In genomic region chrX:66632986-66633385, GRCh38 we compare ENCODE assay signal across 19 cellular contexts. TPM values are rescaled to one million over a fixed set of nuclear protein-coding genes. Genes with fewer than 3 reads are reported as not detected.
DNase-seq lines count a peak whose midpoint lies in the region; TF ChIP-seq lines count a peak whose summit lies in the region.
"Had no signal": no experiment of that assay in that cellular context is flagged by ENCODE, and none has a peak within 500 bp of the region (broad histone marks: within the 10 kb centered on the region; RNA-seq: fewer than 3 reads in every experiment).

No MANE protein-coding gene starts in this region.

- H3K36me3 ChIP-seq in ACC112 (ENCODE audit: insufficient read depth, low read length) (no peaks in the 10 kb centered on the region), brain microvascular endothelial cell (replicated peaks) (no peaks in the 10 kb centered on the region)

- no peak overlapping the region for H2AFZ ChIP-seq in ACC112 (ENCODE audit: low read length, unreplicated experiment)

- peaks cover 41% of the 10 kb centered on the region for H3K79me2 ChIP-seq in ACC112 (ENCODE audit: control insufficient read depth, insufficient read depth, low read length, unreplicated experiment)

- in situ Hi-C loops in brain microvascular endothelial cell (cut with HindIII; ENCODE audit: low pct_ligation_motif_present, low sequenced_read_pairs) = no loop called here
- in situ Hi-C loops in KBM-7 (cut with MboI; ENCODE audit: low pct_unique_long_range_greater_than_20kb, low sequenced_read_pairs) = no loop called here

- H3K4me1 ChIP-seq in ACC112 (ENCODE audit: control insufficient read depth, insufficient read depth, low read length, unreplicated experiment) = peaks cover 29% of the 10 kb centered on the region

- DNase-seq in H4 (ENCODE audit: low spot score) (peak; percentile 13), brain microvascular endothelial cell (no peak), fibroblast of the aortic adventitia (ENCODE audit: low read depth) (peak; percentile 25), NCI-H1930 (lab: John Stamatoyannopoulos, UW) (no peak), NCI-H2029 (lab: John Stamatoyannopoulos, UW) (no peak), KBM-7 (no peak)
- no peak for DNase-seq in stimulated activated CD4-positive, alpha-beta T cell treated with anti-CD3 and anti-CD28 coated beads, Interleukin-1b, Interleukin-23, amount 100 ng/mL, for 48 hours
- DNase-seq: activated CD4-positive, alpha-beta T cell treated with anti-CD3 and anti-CD28 coated beads, Interleukin-2, amount 10 ng/mL, durations not matched to agents 24 days and 14 days; activated naive CD4-positive, alpha-beta T cell treated with anti-CD3 and anti-CD28 coated beads, Interleukin-2, amount 50 U/mL, for 16 hours; anterior cingulate cortex; effector CD8-positive, alpha-beta T cell; head of caudate nucleus; left colon; naive thymus-derived CD8-positive, alpha-beta T cell; NCI-H1105; NCI-H510A treated with DMSO at 0.1 percent for 48 hours; T-helper 2 cell had no signal

- H3K4me3 ChIP-seq in ACC112 (ENCODE audit: low read depth, low read length) = peak overlapping the region; percentile 56
- no peak overlapping the region for H3K4me3 ChIP-seq in brain microvascular endothelial cell (ENCODE audit: low read depth, low read length)
- no peak overlapping the region for H3K4me3 ChIP-seq in fibroblast of the aortic adventitia (ENCODE audit: low read depth, low read length)

- H3K27me3 ChIP-seq in ACC112 (ENCODE audit: insufficient read depth, low read length) (no peaks in the 10 kb centered on the region), brain microvascular endothelial cell (replicated peaks) (no peaks in the 10 kb centered on the region)

- H3K27ac ChIP-seq in ACC112 (ENCODE audit: low read depth, low read length) (peak overlapping the region; percentile 99), brain microvascular endothelial cell (peak overlapping the region; percentile 87)
- H3K27ac ChIP-seq: C4-2B had no signal

- TF ChIP-seq CTCF in brain microvascular endothelial cell (IDR thresholded peaks at IDR 0.05; ENCODE audit: low read depth, low read length, missing control alignments) = no peak
- TF ChIP-seq CTCF in fibroblast of the aortic adventitia (IDR thresholded peaks at IDR 0.05; ENCODE audit: insufficient read depth, low read length) = no peak

RNA-seq across cellular contexts. Expression of gene EDA2R, which starts 5.9 kb away (rescaled TPM):
- 3.9 and 4.1 TPM in 2 replicates for total RNA-seq in H4 (2014; rRNA removed; shearing (Covaris generic))
- total RNA-seq in fibroblast of the aortic adventitia (ENCODE audit: low replicate concordance) = 9.2 and 28.1 TPM in 2 replicates

Comparison
In these comparisons a context has a peak if more than half of its experiments do, and no peak if none do; other contexts are left out.
1. DNase-seq: peak in H4 (single experiment) and fibroblast of the aortic adventitia (single experiment); none in brain microvascular endothelial cell (single experiment), NCI-H1930 (0 of 2), NCI-H2029 (single experiment), stimulated activated CD4-positive, alpha-beta T cell treated with anti-CD3 and anti-CD28 coated beads, Interleukin-1b, Interleukin-23, amount 100 ng/mL, for 48 hours (single experiment) and KBM-7 (single experiment).